23 cellular contexts compared by ENCODE assay signal in the genomic region with DNA sequence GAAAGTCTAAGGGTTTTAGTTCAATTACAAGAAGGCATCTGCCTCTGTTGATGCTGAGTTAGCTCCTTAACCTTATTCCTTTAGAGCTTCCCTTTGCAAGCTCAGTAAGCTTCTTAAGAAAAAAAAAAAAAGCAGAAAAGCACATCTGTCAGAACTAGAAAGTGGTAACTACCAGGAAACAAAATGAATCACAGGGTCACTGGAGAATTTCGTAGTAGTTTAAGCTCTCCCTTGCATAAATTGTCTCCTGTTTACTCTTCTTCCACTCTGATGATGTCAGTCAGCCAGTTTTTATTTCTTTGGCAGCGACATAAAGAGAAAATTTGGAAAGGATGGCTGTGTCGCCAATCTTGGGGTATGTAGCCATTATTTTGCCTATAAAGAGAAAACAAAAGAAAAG. TPM values are rescaled to one million over a fixed set of nuclear protein-coding genes. Genes with fewer than 3 reads are reported as not detected.
DNase-seq lines count a peak whose midpoint lies in the region; ATAC-seq and TF ChIP-seq lines count a peak whose summit lies in the region.
"Had no signal": no experiment of that assay in that cellular context is flagged by ENCODE, and none has a peak within 500 bp of the region (broad histone marks: within the 10 kb centered on the region; RNA-seq: fewer than 3 reads in every experiment).

No MANE protein-coding gene starts in this region.

- no peaks in the 10 kb centered on the region for H3F3A ChIP-seq in GM23248 (ENCODE audit: insufficient read depth)

- in situ Hi-C loops in GM23248 (cut with MboI): loop anchor here (10.0 kb wide), 1 partner anchor 277 kb away; no protein-coding TSS in a partner anchor

- H3K9me3 Mint-ChIP-seq in activated T-helper 17 cell treated with anti-CD3 and anti-CD28 coated beads, Interleukin-2, amount 50 U/mL, for 72 hours: no peaks in the 10 kb centered on the region

- WGBS in GM23248 (ENCODE audit: low coverage in 1 of 2, low lambda C conversion rate in 2 of 2, missing lambda C conversion rate in 2 of 2), 2 experiments: 48 to 52% methylated on average over 3 of the region's 3 CpGs
- WGBS in prostate gland: 29% methylated on average over 3 of the region's 3 CpGs

- H3K36me3 Mint-ChIP-seq in activated T-helper 17 cell treated with anti-CD3 and anti-CD28 coated beads, Interleukin-2, amount 50 U/mL, for 72 hours (ENCODE audit: low read depth): no peaks in the 10 kb centered on the region

- ATAC-seq in activated T-helper 17 cell treated with anti-CD3 and anti-CD28 coated beads, Interleukin-2, amount 50 U/mL, for 72 hours (replicated peaks): peak; percentile 57

- no peaks in the 10 kb centered on the region for H3K4me1 ChIP-seq in GM23248 (ENCODE audit: insufficient read depth)
- H3K4me1 ChIP-seq in prostate gland (replicated peaks): no peaks in the 10 kb centered on the region
- H3K4me1 ChIP-seq: suprapubic skin, vagina had no signal

- DNase-seq in GM23248: peak; percentile 4
- DNase-seq in M059J (ENCODE audit: low read depth): peak; percentile 30
- DNase-seq in kidney tubule cell (ENCODE audit: low spot score): peak; percentile 6
- DNase-seq in cerebellum (ENCODE audit: low spot score): no peak
- DNase-seq in DMS79 treated with DMSO at 0.1 percent for 48 hours (lab: John Stamatoyannopoulos, UW): no peak
- no peak for DNase-seq in prostate gland (ENCODE audit: low spot score)
- DNase-seq: activated CD4-positive, alpha-beta T cell treated with anti-CD3 and anti-CD28 coated beads, Interleukin-2, amount 50 U/mL, for 1 hour; activated T-cell treated with anti-CD3 and anti-CD28 coated beads, Interleukin-2, amount 50 U/mL, for 48 hours; central memory CD4-positive, alpha-beta T cell; effector CD8-positive, alpha-beta T cell; H9; hypothalamus; NCI-H2081 treated with DMSO at 0.1 percent for 48 hours; NCI-H510A treated with DMSO at 0.1 percent for 48 hours; posterior cingulate gyrus; stimulated activated CD4-positive, alpha-beta T cell treated with anti-CD3 and anti-CD28 coated beads, Interleukin-4, amount 100 ng/mL, for 4 hours had no signal

- peaks cover 16% of the 10 kb centered on the region for H3K27me3 Mint-ChIP-seq in activated T-helper 17 cell treated with anti-CD3 and anti-CD28 coated beads, Interleukin-2, amount 50 U/mL, for 72 hours

- H3K27ac Mint-ChIP-seq in activated T-helper 17 cell treated with anti-CD3 and anti-CD28 coated beads, Interleukin-2, amount 50 U/mL, for 72 hours: no peak overlapping the region
- H3K27ac Mint-ChIP-seq: H9, nephron had no signal

- H3K4me1 Mint-ChIP-seq in activated T-helper 17 cell treated with anti-CD3 and anti-CD28 coated beads, Interleukin-2, amount 50 U/mL, for 72 hours: peaks cover 11% of the 10 kb centered on the region
- H3K4me1 Mint-ChIP-seq: nephron had no signal

- no peak for TF ChIP-seq CTCF in prostate gland (IDR thresholded peaks at IDR 0.05)

- no peaks in the 10 kb centered on the region for H4K20me1 ChIP-seq in GM23248 (ENCODE audit: insufficient read depth)

- no peaks in the 10 kb centered on the region for H3K79me2 ChIP-seq in GM23248 (ENCODE audit: insufficient read depth)

- H3K4me3 ChIP-seq in GM23248 (no peak overlapping the region), prostate gland (no peak overlapping the region)
- H3K4me3 ChIP-seq: suprapubic skin, vagina had no signal

- peak overlapping the region; percentile 39 for H3K4me3 Mint-ChIP-seq in activated T-helper 17 cell treated with anti-CD3 and anti-CD28 coated beads, Interleukin-2, amount 50 U/mL, for 72 hours
- H3K4me3 Mint-ChIP-seq: H9, nephron had no signal

- intact Hi-C loops in prostate gland (cut with DNase I): loop anchor here (5.0 kb wide), 2 partner anchors 289 to 304 kb away; no protein-coding TSS in a partner anchor

- no peak overlapping the region for H3K9ac ChIP-seq in GM23248

- H3K27me3 ChIP-seq in GM23248 (replicated peaks; ENCODE audit: insufficient read depth) (peaks cover 22% of the 10 kb centered on the region; the same call in 1 of the 2 replicates), prostate gland (replicated peaks; ENCODE audit: insufficient read depth) (no peaks in the 10 kb centered on the region)
- H3K27me3 ChIP-seq: vagina had no signal

- no peak overlapping the region for H3K27ac ChIP-seq in GM23248
- no peak overlapping the region for H3K27ac ChIP-seq in prostate gland
- H3K27ac ChIP-seq: SK-N-MC, suprapubic skin, vagina had no signal

- no peak for TF ChIP-seq POLR2A in prostate gland (IDR thresholded peaks at IDR 0.05)

- H3K36me3 ChIP-seq in GM23248 (ENCODE audit: low read depth): no peaks in the 10 kb centered on the region
- H3K36me3 ChIP-seq in prostate gland: no peaks in the 10 kb centered on the region
- H3K36me3 ChIP-seq: suprapubic skin, vagina had no signal

- no peak overlapping the region for H3K4me2 ChIP-seq in GM23248 (ENCODE audit: unreplicated experiment)

- no peak overlapping the region for H2AFZ ChIP-seq in GM23248

- H3K9me3 ChIP-seq in GM23248 (ENCODE audit: low read depth) (no peaks in the 10 kb centered on the region), prostate gland (no peaks in the 10 kb centered on the region)
- H3K9me3 ChIP-seq: suprapubic skin, vagina had no signal

- H3K9me2 ChIP-seq in GM23248 (ENCODE audit: insufficient read depth): no peaks in the 10 kb centered on the region

RNA-seq across cellular contexts. Expression of gene GABRR3, which starts 3.1 kb away (rescaled TPM):
- not detected in 2 replicates for total RNA-seq in GM23248 (2014; rRNA removed; shearing (Covaris generic))
- not detected in 2 replicates for polyA plus RNA-seq in GM23248 (2016; fragmentation: Nextera tagmentation; extraction: Ambion mirVana)
- not detected in 2 replicates for total RNA-seq in M059J (2014; rRNA removed; shearing (Covaris generic))
- total RNA-seq in activated T-helper 17 cell treated with anti-CD3 and anti-CD28 coated beads, Interleukin-2, amount 50 U/mL, for 72 hours: not detected
- total RNA-seq in cerebellum (not detected), prostate gland (under 1 TPM in 1 of 2 donors, not detected in 1; 0.34 TPM)
- total RNA-seq: G401, H9, kidney epithelial cell, suprapubic skin, vagina had no signal

RNA-seq across cellular contexts. Expression of gene OR5AC2, which starts 48.7 kb away (rescaled TPM):
- total RNA-seq in GM23248 (2014; rRNA removed; shearing (Covaris generic)): not detected in 2 replicates
- not detected in 2 replicates for polyA plus RNA-seq in GM23248 (2016; fragmentation: Nextera tagmentation; extraction: Ambion mirVana)
- total RNA-seq in M059J (2014; rRNA removed; shearing (Covaris generic)): not detected in 2 replicates
- not detected for total RNA-seq in activated T-helper 17 cell treated with anti-CD3 and anti-CD28 coated beads, Interleukin-2, amount 50 U/mL, for 72 hours
- total RNA-seq in cerebellum (not detected), prostate gland (not detected)
- total RNA-seq: G401, H9, kidney epithelial cell, suprapubic skin, vagina had no signal

Comparison
In these comparisons a context has a peak if more than half of its experiments do, and no peak if none do; other contexts are left out.
1. DNase-seq: peak in GM23248 (single experiment), M059J (single experiment) and kidney tubule cell (single experiment); none in cerebellum (single experiment), DMS79 treated with DMSO at 0.1 percent for 48 hours (single experiment) and prostate gland (single experiment).